Comparison of ENCODE assay signal across 8 cellular contexts in genomic region chr3:197801801-197802504, GRCh38. TPM values are rescaled to one million over a fixed set of nuclear protein-coding genes. Genes with fewer than 3 reads are reported as not detected.
DNase-seq lines count a peak whose midpoint lies in the region; ATAC-seq and TF ChIP-seq lines count a peak whose summit lies in the region.

No MANE protein-coding gene starts in this region.

- H3K4me3 ChIP-seq in HEK293 (ENCODE audit: low read depth, low read length) (no peak overlapping the region), coronary artery (no peak overlapping the region)

- no peaks in the 10 kb centered on the region for H3K4me1 ChIP-seq in HEK293 (ENCODE audit: control insufficient read depth, insufficient read depth, low read length)

- no peak overlapping the region for H3K4me3 Mint-ChIP-seq in T-helper 17 cell

- CTCF ChIA-PET in HEK293 (lab: Yijun Ruan, JAX), result interaction anchor here (0.6 to 1.4 kb wide), 4 partner anchors 17 to 87 kb away, joined by 3 to 6 read pairs (median 4); no protein-coding TSS in a partner anchor

- H3K27ac ChIP-seq in HEK293 (ENCODE audit: extremely low read depth, low read depth, low read length), result no peak overlapping the region
- H3K27ac ChIP-seq in coronary artery, result no peak overlapping the region

- DNase-seq in NCI-H2081 (lab: John Stamatoyannopoulos, UW) (peak; percentile 6 to 28), NCI-H2081 treated with DMSO at 0.1 percent for 48 hours (lab: John Stamatoyannopoulos, UW) (no peak), T-helper 17 cell (no peak), fibroblast of gingiva (ENCODE audit: low read depth) (peak; percentile 70), NCI-H1417 treated with DMSO at 0.1 percent for 48 hours (lab: John Stamatoyannopoulos, UW) (no peak), coronary artery (ENCODE audit: low spot score) (no peak)

- peaks cover 39% of the 10 kb centered on the region for H3K4me1 Mint-ChIP-seq in T-helper 17 cell

- POLR2A ChIA-PET in HEK293 (lab: Yijun Ruan, JAX), result no interaction called here

- TF ChIP-seq CTCF in HEK293 (tag by site-specific recombination; IDR thresholded peaks at IDR 0.05) (no peak), coronary artery (IDR thresholded peaks at IDR 0.05) (no peak)

- H3K36me3 ChIP-seq in HEK293 (ENCODE audit: control insufficient read depth in 2 of 2, insufficient read depth in 1 of 2, low read length in 2 of 2), result no peaks in the 10 kb centered on the region

- H3K9me3 ChIP-seq in HEK293 (ENCODE audit: control insufficient read depth, insufficient read depth, low read depth, low read length), result no peaks in the 10 kb centered on the region
- H3K9me3 ChIP-seq in T-helper 17 cell (ENCODE audit: control insufficient read depth, low read length, poor library complexity, severe bottlenecking), result no peaks in the 10 kb centered on the region

- ATAC-seq in T-helper 17 cell (peak; percentile 77), GM21528 (IDR thresholded peaks at IDR 0.05; ENCODE audit: low FRiP score, unreplicated experiment) (no peak)

- H3K27ac Mint-ChIP-seq in T-helper 17 cell, result peak overlapping the region; percentile 74

- H3K36me3 Mint-ChIP-seq in T-helper 17 cell (ENCODE audit: low read depth), result no peaks in the 10 kb centered on the region

- no peaks in the 10 kb centered on the region for H3K27me3 Mint-ChIP-seq in T-helper 17 cell

TF ChIP-seq in HEK293, 187 proteins besides CTCF, POLR2A, EP300 and RAD21:
- TF ChIP-seq HOXC10 (CRISPR knock-in tag; IDR thresholded peaks at IDR 0.05) (no peak), ZNF664 (tag by site-specific recombination; IDR thresholded peaks at IDR 0.05) (no peak), ZNF600 (tag by site-specific recombination; IDR thresholded peaks at IDR 0.05) (0 out of 2 replicates have a peak, but pooled peaks have one; percentile 31), REPIN1 (tag by site-specific recombination; IDR thresholded peaks at IDR 0.05; ENCODE audit: low read depth) (no peak), ZNF654 (tag by site-specific recombination; IDR thresholded peaks at IDR 0.05; ENCODE audit: low read depth) (0 out of 2 replicates have a peak, but pooled peaks have one; percentile 7), ZBTB17 (tag by site-specific recombination; IDR thresholded peaks at IDR 0.05) (peak; percentile 28; the same call in 1 of the 2 replicates), ZSCAN30 (tag by site-specific recombination; IDR thresholded peaks at IDR 0.05) (no peak)

RNA-seq across cellular contexts. Expression of gene LRCH3, which starts 10.9 kb away (rescaled TPM):
- 10 to 100 TPM; 48.6 to 56.8 TPM for total RNA-seq in T-helper 17 cell

RNA-seq across cellular contexts. Expression of gene FYTTD1, which starts 52.3 kb away (rescaled TPM):
- total RNA-seq in T-helper 17 cell, result 10 to 100 TPM; 52.0 to 67.1 TPM

Comparison
In these comparisons a context has a peak if more than half of its experiments do, and no peak if none do; other contexts are left out.
1. DNase-seq: peak in NCI-H2081 (2 of 2) and fibroblast of gingiva (single experiment); none in NCI-H2081 treated with DMSO at 0.1 percent for 48 hours (single experiment), T-helper 17 cell (0 of 3), NCI-H1417 treated with DMSO at 0.1 percent for 48 hours (single experiment) and coronary artery (single experiment).